ENCODE assay signal across 8 cellular contexts in the genomic region with DNA sequence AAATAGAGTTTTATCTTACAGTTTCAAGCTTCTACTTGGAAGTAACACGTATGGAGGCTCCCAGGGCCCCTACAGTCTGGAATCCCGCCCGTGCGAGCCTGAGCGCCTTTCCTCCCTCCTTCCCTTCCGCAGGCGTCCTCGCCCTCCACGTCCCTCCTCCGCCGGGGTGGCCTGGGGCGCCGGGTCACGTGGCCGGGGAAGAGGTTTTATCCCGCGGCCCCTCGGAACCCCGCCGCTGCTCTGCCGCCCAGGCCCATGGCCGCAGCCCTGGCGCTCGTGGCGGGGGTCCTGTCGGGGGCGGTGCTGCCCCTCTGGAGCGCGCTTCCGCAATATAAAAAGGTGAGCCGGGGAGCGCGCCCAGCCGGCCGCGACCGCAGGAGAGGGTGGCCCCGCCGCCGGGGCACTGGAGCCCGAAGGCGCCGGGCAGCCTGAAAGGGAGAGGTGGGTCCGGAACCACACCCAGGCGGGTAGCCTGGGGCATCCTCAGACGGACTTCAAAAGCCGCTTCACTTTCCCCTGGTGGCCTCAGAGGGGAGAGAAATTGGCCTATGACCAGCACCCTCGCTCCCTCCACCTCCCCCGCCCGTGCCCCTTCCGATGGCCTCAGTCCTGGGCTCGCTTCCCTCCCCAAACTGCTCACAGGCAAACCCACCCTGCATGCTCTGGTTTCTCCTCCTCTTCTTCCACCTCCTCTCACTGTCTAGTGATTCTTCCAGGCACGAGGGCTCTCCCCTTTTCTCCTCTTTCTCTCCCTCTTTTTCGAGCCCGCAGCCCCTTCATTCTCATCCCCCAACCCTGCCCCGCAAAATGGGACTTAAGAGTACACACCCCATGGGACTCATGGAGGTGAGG. TPM values are rescaled to one million over a fixed set of nuclear protein-coding genes. Genes with fewer than 3 reads are reported as not detected.
A peak's percentile ranks its signal among the peaks of the same experiment; 100 is the strongest.
DNase-seq lines count a peak whose midpoint lies in the region; ATAC-seq, FAIRE-seq and TF ChIP-seq lines count a peak whose summit lies in the region.

A gene with protein sequence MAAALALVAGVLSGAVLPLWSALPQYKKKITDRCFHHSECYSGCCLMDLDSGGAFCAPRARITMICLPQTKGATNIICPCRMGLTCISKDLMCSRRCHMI (plus strand): TSS at position 235 of the 852 bp plus-strand sequence. CDS start 21 bp downstream, at position 256.

- H3K4me3 ChIP-seq in SJSA1 (peak within 1 kb of the TSS; percentile 27), fibroblast of pulmonary artery (replicated peaks; ENCODE audit: low read depth, low read length) (peak within 1 kb of the TSS; percentile 46), pancreas (peak within 1 kb of the TSS; percentile 16 to 75 (median 45))

- no peak for FAIRE-seq in pancreas (lab: Jason Lieb, UNC)

- DNase-seq in NCI-H82 (lab: John Stamatoyannopoulos, UW) (peak; percentile 51), NCI-H82 treated with DMSO at 0.1 percent for 48 hours (lab: John Stamatoyannopoulos, UW; ENCODE audit: unreplicated experiment) (no peak), SJSA1 (ENCODE audit: low read depth in 1 of 2, low spot score in 2 of 2) (no peak), fibroblast of pulmonary artery (ENCODE audit: low read depth) (peak; percentile 15), pancreas (peak in 4 of 6 donors; percentile 38 to 77 (median 63)), GM19240 (ENCODE audit: insufficient read length, low spot score) (no peak)

- intact Hi-C loops in pancreas (cut with DNase I): no loop called here

- H3K27ac ChIP-seq in SJSA1 (no peak within 1 kb of the TSS), pancreas (no peak within 1 kb of the TSS)

- H3K27me3 ChIP-seq in SJSA1 (replicated peaks): peaks cover 22% of the 10 kb centered on the region
- H3K27me3 ChIP-seq in pancreas: no peaks in the 10 kb centered on the region

- peak; percentile 74 to 88 (median 82) for ATAC-seq in pancreas
- ATAC-seq in GM18502 (IDR thresholded peaks at IDR 0.05; ENCODE audit: poor library complexity, unreplicated experiment): no peak
- ATAC-seq in HG02759 (IDR thresholded peaks at IDR 0.05; ENCODE audit: unreplicated experiment): no peak

- no peaks in the 10 kb centered on the region for H3K36me3 ChIP-seq in SJSA1
- H3K36me3 ChIP-seq in pancreas: no peaks in the 10 kb centered on the region

- H3K4me1 ChIP-seq in SJSA1 (replicated peaks): peaks cover 3% of the 10 kb centered on the region; the same call in 1 of the 2 replicates
- no peaks in the 10 kb centered on the region for H3K4me1 ChIP-seq in pancreas

- no peaks in the 10 kb centered on the region for H3K9me3 ChIP-seq in SJSA1 (replicated peaks)
- H3K9me3 ChIP-seq in pancreas: no peaks in the 10 kb centered on the region

- 4% methylated on average over 50 to 56 of the region's 56 CpGs for WGBS in pancreas, 2 donors

- TF ChIP-seq CTCF in fibroblast of pulmonary artery (IDR thresholded peaks at IDR 0.05; ENCODE audit: low read length, missing control alignments) (no peak), pancreas (IDR thresholded peaks at IDR 0.05) (no peak)

RNA-seq across cellular contexts. Expression of the gene that starts here (rescaled TPM):
- total RNA-seq in SJSA1 (2014; rRNA removed; shearing (Covaris generic)): not detected in 2 replicates
- 1 to 10 TPM; 1.4 to 4.3 (median 2.8) TPM for total RNA-seq in pancreas
- 1 to 10 TPM in 1 of 2 donors, under 1 TPM in 1; 0.61 to 2.5 TPM for polyA plus RNA-seq in pancreas

Comparison
In these comparisons a context has a peak if more than half of its experiments do, and no peak if none do; other contexts are left out.
1. DNase-seq: peak in NCI-H82 (single experiment), fibroblast of pulmonary artery (single experiment) and pancreas (4 of 6); none in NCI-H82 treated with DMSO at 0.1 percent for 48 hours (single experiment), SJSA1 (0 of 2) and GM19240 (single experiment).
2. ATAC-seq: peak in pancreas (4 of 4); none in GM18502 (single experiment) and HG02759 (single experiment).
3. Peak in every context shown above with its lines, with median percentiles within 50 percentile points of each other: H3K4me3 ChIP-seq.